Comparison of ENCODE assay signal across 31 cellular contexts in genomic region chrX:17851854-17852253, GRCh38. TPM values are rescaled to one million over a fixed set of nuclear protein-coding genes. Genes with fewer than 3 reads are reported as not detected.
"Had no signal": no experiment of that assay in that cellular context is flagged by ENCODE, and none has a peak within 500 bp of the region (broad histone marks: within the 10 kb centered on the region; RNA-seq: fewer than 3 reads in every experiment).

No MANE protein-coding gene starts in this region.

- DNase-seq: activated B cell treated with CpG ODN at 0.5 μM for 24 hours; activated CD4-positive, alpha-beta memory T cell treated with anti-CD3 and anti-CD28 coated beads for 36 hours; activated CD4-positive, alpha-beta T cell treated with anti-CD3 and anti-CD28 coated beads for 4 hours; activated CD4-positive, alpha-beta T cell treated with anti-CD3 and anti-CD28 coated beads, Interleukin-2, amount 10 ng/mL, durations not matched to agents 24 days and 14 days; activated CD4-positive, alpha-beta T cell treated with anti-CD3 and anti-CD28 coated beads, Interleukin-2, amount 50 U/mL, for 1 hour; activated CD4-positive, alpha-beta T cell treated with anti-CD3 and anti-CD28 coated beads, Interleukin-2, amount 50 U/mL, for 4 hours; activated CD4-positive, CD25-positive, alpha-beta regulatory T cell treated with anti-CD3 and anti-CD28 coated beads, Interleukin-2, amount 50 U/mL, for 72 hours; activated CD8-positive, alpha-beta memory T cell treated with anti-CD3 and anti-CD28 coated beads, Interleukin-2, amount 50 U/mL, for 4 hours; activated CD8-positive, alpha-beta T cell treated with anti-CD3 and anti-CD28 coated beads for 36 hours; activated effector memory CD4-positive, alpha-beta T cell treated with anti-CD3 and anti-CD28 coated beads, Interleukin-2, amount 50 U/mL, for 16 hours; activated gamma-delta T cell treated with Interleukin-2 at 50 U/mL for 16 hours; activated naive CD4-positive, alpha-beta T cell; activated naive CD4-positive, alpha-beta T cell treated with anti-CD3 and anti-CD28 coated beads for 36 hours; activated naive CD4-positive, alpha-beta T cell treated with anti-CD3 and anti-CD28 coated beads, Interleukin-2, amount 50 U/mL, for 16 hours; activated naive CD8-positive, alpha-beta T cell treated with anti-CD3 and anti-CD28 coated beads for 36 hours; activated T-cell treated with anti-CD3 and anti-CD28 coated beads for 4 hours; activated T-cell treated with anti-CD3 and anti-CD28 coated beads, Interleukin-2, amount 50 U/mL, for 1 hour; activated T-cell treated with anti-CD3 and anti-CD28 coated beads, Interleukin-2, amount 50 U/mL, for 4 hours; activated T-cell treated with anti-CD3 and anti-CD28 coated beads, Interleukin-2, amount 50 U/mL, for 72 hours; adrenal gland; amniotic stem cell; aorta; body of pancreas; brain microvascular endothelial cell; central memory CD4-positive, alpha-beta T cell; T-cell; T-helper 17 cell had no signal

- H3K27ac ChIP-seq: adrenal gland, body of pancreas, brain microvascular endothelial cell, VCaP had no signal

- H3K36me3 ChIP-seq: adrenal gland, brain microvascular endothelial cell, breast epithelium had no signal

- ATAC-seq: activated CD8-positive, alpha-beta T cell treated with anti-CD3 and anti-CD28 coated beads for 36 hours; activated naive CD4-positive, alpha-beta T cell treated with anti-CD3 and anti-CD28 coated beads, Interleukin-2, amount 50 U/mL, for 72 hours; activated T-cell treated with anti-CD3 and anti-CD28 coated beads, Interleukin-2, amount 50 U/mL, for 4 hours; activated T-cell treated with anti-CD3 and anti-CD28 coated beads, Interleukin-2, amount 50 U/mL, for 72 hours; activated T-helper 17 cell treated with anti-CD3 and anti-CD28 coated beads, Interleukin-2, amount 50 U/mL, for 72 hours; body of pancreas; T-cell; T-helper 17 cell had no signal

- H3K9me3 ChIP-seq: adrenal gland, body of pancreas, breast epithelium had no signal

- H3K4me1 ChIP-seq: breast epithelium had no signal

- H3K27me3 ChIP-seq: adrenal gland, body of pancreas, brain microvascular endothelial cell had no signal

- H3K4me3 ChIP-seq: adrenal gland, body of pancreas, breast epithelium had no signal

RNA-seq across cellular contexts. Expression of gene RAI2, which starts 9.2 kb away (rescaled TPM):
- total RNA-seq: activated B cell treated with CpG ODN at 0.5 μM for 24 hours had no signal
